Comparison of ENCODE assay signal across 15 cellular contexts in genomic region chr11:76824980-76825725, GRCh38. TPM values are rescaled to one million over a fixed set of nuclear protein-coding genes. Genes with fewer than 3 reads are reported as not detected.
DNase-seq lines count a peak whose midpoint lies in the region; ATAC-seq and TF ChIP-seq lines count a peak whose summit lies in the region.
"Had no signal": no experiment of that assay in that cellular context is flagged by ENCODE, and none has a peak within 500 bp of the region (broad histone marks: within the 10 kb centered on the region; RNA-seq: fewer than 3 reads in every experiment).

No MANE protein-coding gene starts in this region.

- H3K4me1 ChIP-seq in breast epithelium, result peaks cover 0 to 7% of the 10 kb centered on the region in 2 donors
- peaks cover 5% of the 10 kb centered on the region for H3K4me1 ChIP-seq in mesenchymal stem cell (ENCODE audit: control insufficient read depth, insufficient read depth, low read depth, low read length)
- H3K4me1 ChIP-seq in mucosa of descending colon (ENCODE audit: low read depth), result no peaks in the 10 kb centered on the region
- H3K4me1 ChIP-seq: uterus had no signal

- no peak for ATAC-seq in GM21360 (IDR thresholded peaks at IDR 0.05; ENCODE audit: unreplicated experiment)
- no peak for ATAC-seq in mucosa of descending colon
- ATAC-seq: HepG2 had no signal

- H3K9ac ChIP-seq in mesenchymal stem cell (ENCODE audit: low read length), result peak overlapping the region; percentile 26

- H3K27me3 ChIP-seq in breast epithelium, result no peaks in the 10 kb centered on the region
- no peaks in the 10 kb centered on the region for H3K27me3 ChIP-seq in mesenchymal stem cell (ENCODE audit: control insufficient read depth in 1 of 2, insufficient read depth in 1 of 2, low read length in 2 of 2)
- H3K27me3 ChIP-seq: uterus had no signal

- H3K14ac ChIP-seq in mesenchymal stem cell (ENCODE audit: low read length in 2 of 2), result no peak overlapping the region

- no peak for TF ChIP-seq POLR2A in breast epithelium (IDR thresholded peaks at IDR 0.05)

- H2BK15ac ChIP-seq in mesenchymal stem cell (ENCODE audit: low read depth, poor library complexity, severe bottlenecking), result peak overlapping the region; percentile 73

- H3K4me2 ChIP-seq in mesenchymal stem cell (ENCODE audit: low read length, poor library complexity, severe bottlenecking), result no peak overlapping the region

- H4K91ac ChIP-seq in mesenchymal stem cell (ENCODE audit: low read length), result no peak overlapping the region

- intact Hi-C loops in breast epithelium (cut with DNase I; ENCODE audit: low total_unique reads), result no loop called here
- intact Hi-C loops in mucosa of descending colon (cut with DNase I, micrococcal nuclease), result no loop called here

- peak overlapping the region; percentile 57 for H2BK120ac ChIP-seq in mesenchymal stem cell (ENCODE audit: low read depth, low read length)

- H3K4ac ChIP-seq in mesenchymal stem cell (ENCODE audit: low read depth in 1 of 2, low read length in 2 of 2), result no peak overlapping the region

- H3K36me3 ChIP-seq in breast epithelium, result no peaks in the 10 kb centered on the region
- H3K36me3 ChIP-seq in mesenchymal stem cell (ENCODE audit: control insufficient read depth in 1 of 2, insufficient read depth in 2 of 2, low read depth in 1 of 2, low read length in 2 of 2), result no peaks in the 10 kb centered on the region
- H3K36me3 ChIP-seq in mucosa of descending colon (ENCODE audit: low read depth), result no peaks in the 10 kb centered on the region
- H3K36me3 ChIP-seq: uterus had no signal

- TF ChIP-seq CTCF in breast epithelium (IDR thresholded peaks at IDR 0.05), result no peak
- TF ChIP-seq CTCF in mucosa of descending colon (IDR thresholded peaks at IDR 0.05), result no peak

- no peak overlapping the region for H4K8ac ChIP-seq in mesenchymal stem cell (ENCODE audit: low read length)

- H3K79me1 ChIP-seq in mesenchymal stem cell (replicated peaks; ENCODE audit: low read length, poor library complexity, severe bottlenecking), result no peaks in the 10 kb centered on the region

- no peak overlapping the region for H3K4me3 ChIP-seq in breast epithelium
- H3K4me3 ChIP-seq in mesenchymal stem cell (ENCODE audit: insufficient read depth in 1 of 2, low read depth in 1 of 2, low read length in 2 of 2), result no peak overlapping the region
- no peak overlapping the region for H3K4me3 ChIP-seq in mucosa of descending colon
- H3K4me3 ChIP-seq: uterus had no signal

- no peak overlapping the region for H2BK5ac ChIP-seq in mesenchymal stem cell (ENCODE audit: low read depth, low read length, poor library complexity, severe bottlenecking)

- no peaks in the 10 kb centered on the region for H3K9me3 ChIP-seq in breast epithelium
- H3K9me3 ChIP-seq in mesenchymal stem cell (ENCODE audit: control insufficient read depth, low read length), result no peaks in the 10 kb centered on the region
- no peaks in the 10 kb centered on the region for H3K9me3 ChIP-seq in mucosa of descending colon
- H3K9me3 ChIP-seq: uterus had no signal

- DNase-seq in AG08395 (ENCODE audit: low spot score) (peak; percentile 71), H4 (ENCODE audit: low spot score) (peak; percentile 48), breast epithelium (ENCODE audit: low spot score in 2 of 2) (peak; percentile 67 to 85), mesenchymal stem cell (no peak), CD1c-positive myeloid dendritic cell (ENCODE audit: extremely low spot score) (no peak), mucosa of descending colon (no peak)
- no peak for DNase-seq in stimulated activated CD4-positive, alpha-beta T cell treated with anti-CD3 and anti-CD28 coated beads, Interleukin-2, amount 100 ng/mL, for 24 hours
- DNase-seq: activated CD4-positive, CD25-positive, alpha-beta regulatory T cell treated with anti-CD3 and anti-CD28 coated beads, Interleukin-2, amount 50 U/mL, for 72 hours; COR-L47; NCI-H2171; SHP77; stimulated activated CD4-positive, alpha-beta T cell treated with anti-CD3 and anti-CD28 coated beads, Interleukin-4, amount 100 ng/mL, for 4 hours; uterus had no signal

- H3K18ac ChIP-seq in mesenchymal stem cell (ENCODE audit: low read depth in 1 of 2, low read length in 2 of 2), result peak overlapping the region in 1 of 2 experiments; percentile 34

- no peak overlapping the region for H2AK5ac ChIP-seq in mesenchymal stem cell (ENCODE audit: low read length, severe bottlenecking)

- H3K27ac ChIP-seq in breast epithelium, result peak overlapping the region; percentile 70 to 72
- no peak overlapping the region for H3K27ac ChIP-seq in mesenchymal stem cell (ENCODE audit: low read length, poor library complexity, severe bottlenecking)
- H3K27ac ChIP-seq: uterus had no signal

- WGBS in mesenchymal stem cell, result 81% methylated on average over 5 of the region's 5 CpGs

- peak overlapping the region; percentile 31 for H2AFZ ChIP-seq in mesenchymal stem cell (ENCODE audit: low read depth, low read length)

- no peak overlapping the region for H3K23ac ChIP-seq in mesenchymal stem cell (ENCODE audit: low read length in 2 of 2)

- H2BK12ac ChIP-seq in mesenchymal stem cell (ENCODE audit: low read length in 2 of 2), result peak overlapping the region; percentile 2 to 85

RNA-seq across cellular contexts. Expression of gene ACER3, which starts 35.6 kb away (rescaled TPM):
- 19.7 and 22.9 TPM in 2 replicates for total RNA-seq in H4 (2014; rRNA removed; shearing (Covaris generic))
- total RNA-seq in breast epithelium (10 to 100 TPM in 2 of 3 donors, 1 to 10 TPM in 1; 8.2 to 35.2 (median 12.9) TPM), mucosa of descending colon (10 to 100 TPM; 32.3 to 45.7 (median 39.2) TPM)
- 9.7 TPM for polyA plus RNA-seq in mesenchymal stem cell (2013, experiment 1 of 2)
- 11.0 TPM for polyA plus RNA-seq in mesenchymal stem cell (2013, experiment 2 of 2)

RNA-seq across cellular contexts. Expression of gene TSKU, which starts 42.0 kb away (rescaled TPM):
- 64.5 and 67.1 TPM in 2 replicates for total RNA-seq in H4 (2014; rRNA removed; shearing (Covaris generic))
- total RNA-seq in breast epithelium (100 to 1,000 TPM in 1 of 3 donors, 10 to 100 TPM in 2; 51.1 to 360 (median 65.1) TPM), mucosa of descending colon (10 to 100 TPM; 21.5 to 42.9 (median 41.8) TPM)
- 47.5 TPM for polyA plus RNA-seq in mesenchymal stem cell (2013, experiment 1 of 2)
- polyA plus RNA-seq in mesenchymal stem cell (2013, experiment 2 of 2), result 48.4 TPM

Comparison
In these comparisons a context has a peak if more than half of its experiments do, and no peak if none do; other contexts are left out.
1. DNase-seq: peak in AG08395 (single experiment), H4 (single experiment) and breast epithelium (2 of 2); none in mesenchymal stem cell (single experiment), CD1c-positive myeloid dendritic cell (single experiment), stimulated activated CD4-positive, alpha-beta T cell treated with anti-CD3 and anti-CD28 coated beads, Interleukin-2, amount 100 ng/mL, for 24 hours (0 of 2) and mucosa of descending colon (0 of 3).